Comparison of ENCODE assay signal across 9 cellular contexts in the genomic region with DNA sequence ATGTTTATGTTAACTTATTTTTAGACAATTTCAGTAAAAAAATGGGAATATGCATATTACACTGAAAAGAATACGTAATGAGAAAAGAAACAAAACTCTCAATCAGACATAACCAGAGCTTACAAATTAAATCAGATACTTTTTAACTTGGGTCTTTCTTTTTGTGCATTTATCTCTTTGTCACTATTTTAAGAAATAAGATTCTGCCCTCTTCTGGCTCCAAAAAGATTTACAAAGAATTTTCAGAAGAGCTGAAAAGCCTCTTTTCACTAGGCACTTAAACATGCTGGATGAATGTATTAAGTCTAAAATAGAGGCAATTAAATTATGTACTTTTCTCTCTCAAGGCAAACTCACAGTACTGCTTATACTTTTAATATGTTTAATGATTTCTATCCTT. TPM values are rescaled to one million over a fixed set of nuclear protein-coding genes. Genes with fewer than 3 reads are reported as not detected.
A peak's percentile ranks its signal among the peaks of the same experiment; 100 is the strongest.
DNase-seq lines count a peak whose midpoint lies in the region; ATAC-seq, FAIRE-seq and TF ChIP-seq lines count a peak whose summit lies in the region.
"Had no signal": no experiment of that assay in that cellular context is flagged by ENCODE, and none has a peak within 500 bp of the region (broad histone marks: within the 10 kb centered on the region; RNA-seq: fewer than 3 reads in every experiment).

No MANE protein-coding gene starts in this region.

- 79 to 93% methylated on average over 1 of the region's 1 CpG for WGBS in transverse colon (ENCODE audit: low coverage in 1 of 2), 2 donors

- FAIRE-seq in RCC 7860 (lab: Jason Lieb, UNC), result peak; percentile 39

- H3K27ac ChIP-seq in breast epithelium (no peak overlapping the region), transverse colon (no peak overlapping the region)

- CTCF ChIA-PET in MCF 10A (lab: Yijun Ruan, JAX), result interaction anchor here (0.6 to 4.1 kb wide), 22 partner anchors 13 to 852 kb away, joined by 3 to 22 read pairs (median 4); a partner anchor contains a TSS

- peaks cover 38% of the 10 kb centered on the region for H3K36me3 Mint-ChIP-seq in MCF 10A (ENCODE audit: insufficient read depth, unreplicated experiment)

- POLR2A ChIA-PET in MCF 10A (lab: Yijun Ruan, JAX), result interaction anchor here (0.6 to 1.4 kb wide), 7 partner anchors 56 to 592 kb away, joined by 3 to 4 read pairs (median 3); a partner anchor contains a TSS

- H3K36me3 ChIP-seq in breast epithelium (no peaks in the 10 kb centered on the region), transverse colon (peaks cover 0 to under 1% (median 0%) of the 10 kb centered on the region in 4 donors)

- no peaks in the 10 kb centered on the region for H3K9me3 ChIP-seq in breast epithelium
- no peaks in the 10 kb centered on the region for H3K9me3 ChIP-seq in transverse colon

- in situ Hi-C loops in transverse colon (cut with MboI; ENCODE audit: low pct_ligation_motif_present in 1 of 4, low pct_unique_long_range_greater_than_20kb in 1 of 4, low sequenced_read_pairs in 3 of 4), result loop anchor here in 2 of 4 donors (25.0 kb wide), 1 partner anchor 855 kb away; no protein-coding TSS in a partner anchor

- no peak for TF ChIP-seq EP300 in transverse colon (IDR thresholded peaks at IDR 0.05; ENCODE audit: low read depth)

- TF ChIP-seq POLR2A in breast epithelium (IDR thresholded peaks at IDR 0.05), result no peak
- no peak for TF ChIP-seq POLR2A in transverse colon (IDR thresholded peaks at IDR 0.05)

- no peaks in the 10 kb centered on the region for H3K27me3 ChIP-seq in breast epithelium
- H3K27me3 ChIP-seq in transverse colon, result no peaks in the 10 kb centered on the region

- no TSS peak for BruUV-seq in MCF 10A (replicated peaks; lab: Mats Ljungman, UMichigan)

- H3K4me3 Mint-ChIP-seq in MCF 10A (ENCODE audit: unreplicated experiment), result no peak overlapping the region
- H3K4me3 Mint-ChIP-seq: immature natural killer cell had no signal

- peak; percentile 23 for DNase-seq in MCF 10A (ENCODE audit: unreplicated experiment)
- no peak for DNase-seq in breast epithelium (ENCODE audit: low spot score in 2 of 2)
- DNase-seq in RCC 7860 (ENCODE audit: low spot score), result peak; percentile 12
- DNase-seq in fibroblast of the aortic adventitia (ENCODE audit: low read depth), result peak; percentile 57
- DNase-seq in transverse colon, result no peak
- no peak for DNase-seq in ecto neural progenitor cell (ENCODE audit: low spot score)
- no peak for DNase-seq in HK-2 (ENCODE audit: unreplicated experiment)
- DNase-seq: immature natural killer cell had no signal

- H3K27ac Mint-ChIP-seq in MCF 10A (ENCODE audit: low read depth, unreplicated experiment), result peak overlapping the region; percentile 16
- H3K27ac Mint-ChIP-seq: immature natural killer cell had no signal

- H3K4me3 ChIP-seq in breast epithelium (no peak overlapping the region), fibroblast of the aortic adventitia (ENCODE audit: low read depth, low read length) (no peak overlapping the region), transverse colon (no peak overlapping the region)

- no peaks in the 10 kb centered on the region for H3K27me3 Mint-ChIP-seq in MCF 10A (ENCODE audit: insufficient read depth, unreplicated experiment)

- H3K4me1 Mint-ChIP-seq in MCF 10A (ENCODE audit: insufficient read depth, unreplicated experiment), result no peaks in the 10 kb centered on the region
- H3K4me1 Mint-ChIP-seq: immature natural killer cell had no signal

- H3K9me3 Mint-ChIP-seq in MCF 10A (ENCODE audit: unreplicated experiment), result no peaks in the 10 kb centered on the region
- H3K9me3 Mint-ChIP-seq: immature natural killer cell had no signal

- no peak for ATAC-seq in GM21515 (IDR thresholded peaks at IDR 0.05; ENCODE audit: unreplicated experiment)

- peak; percentile 50 for TF ChIP-seq CTCF in MCF 10A (IDR thresholded peaks at IDR 0.05; ENCODE audit: unreplicated experiment)
- no peak for TF ChIP-seq CTCF in breast epithelium (IDR thresholded peaks at IDR 0.05)
- TF ChIP-seq CTCF in fibroblast of the aortic adventitia (IDR thresholded peaks at IDR 0.05; ENCODE audit: insufficient read depth, low read length), result peak; percentile 42
- TF ChIP-seq CTCF in transverse colon (IDR thresholded peaks at IDR 0.05), result peak in 3 of 5 experiments; percentile 16 to 24 (median 20)

- intact Hi-C loops in MCF 10A (cut with micrococcal nuclease) (loop anchor here (1.0 to 10.0 kb wide), 5 partner anchors 244 to 865 kb away; no protein-coding TSS in a partner anchor), breast epithelium (cut with DNase I; ENCODE audit: low total_unique reads) (no loop called here), transverse colon (cut with DNase I; ENCODE audit: low total_unique reads) (loop anchor here (10.0 kb wide), 1 partner anchor 333 kb away; a partner anchor contains a TSS)

- H3K4me1 ChIP-seq in breast epithelium, result no peaks in the 10 kb centered on the region
- peaks cover 0 to 15% (median 3%) of the 10 kb centered on the region in 4 donors for H3K4me1 ChIP-seq in transverse colon

RNA-seq across cellular contexts. Expression of a gene that starts 55.5 kb away (rescaled TPM):
- total RNA-seq in MCF 10A (2022) (49.8 and 54.5 TPM in 2 replicates), breast epithelium (10 to 100 TPM; 18.7 to 30.7 (median 23.3) TPM), fibroblast of the aortic adventitia (ENCODE audit: low replicate concordance) (7.9 and 30.6 TPM in 2 replicates), transverse colon (10 to 100 TPM in 3 of 4 donors, 1 to 10 TPM in 1; 7.6 to 24.3 (median 18.2) TPM)

Comparison
In these comparisons a context has a peak if more than half of its experiments do, and no peak if none do; other contexts are left out.
1. DNase-seq: peak in MCF 10A (single experiment), RCC 7860 (single experiment) and fibroblast of the aortic adventitia (single experiment); none in breast epithelium (0 of 2), transverse colon (single experiment), ecto neural progenitor cell (single experiment) and HK-2 (single experiment).
2. CTCF ChIP-seq: peak in MCF 10A (single experiment), fibroblast of the aortic adventitia (single experiment) and transverse colon (3 of 5); none in breast epithelium (0 of 3).